In the genomic region with DNA sequence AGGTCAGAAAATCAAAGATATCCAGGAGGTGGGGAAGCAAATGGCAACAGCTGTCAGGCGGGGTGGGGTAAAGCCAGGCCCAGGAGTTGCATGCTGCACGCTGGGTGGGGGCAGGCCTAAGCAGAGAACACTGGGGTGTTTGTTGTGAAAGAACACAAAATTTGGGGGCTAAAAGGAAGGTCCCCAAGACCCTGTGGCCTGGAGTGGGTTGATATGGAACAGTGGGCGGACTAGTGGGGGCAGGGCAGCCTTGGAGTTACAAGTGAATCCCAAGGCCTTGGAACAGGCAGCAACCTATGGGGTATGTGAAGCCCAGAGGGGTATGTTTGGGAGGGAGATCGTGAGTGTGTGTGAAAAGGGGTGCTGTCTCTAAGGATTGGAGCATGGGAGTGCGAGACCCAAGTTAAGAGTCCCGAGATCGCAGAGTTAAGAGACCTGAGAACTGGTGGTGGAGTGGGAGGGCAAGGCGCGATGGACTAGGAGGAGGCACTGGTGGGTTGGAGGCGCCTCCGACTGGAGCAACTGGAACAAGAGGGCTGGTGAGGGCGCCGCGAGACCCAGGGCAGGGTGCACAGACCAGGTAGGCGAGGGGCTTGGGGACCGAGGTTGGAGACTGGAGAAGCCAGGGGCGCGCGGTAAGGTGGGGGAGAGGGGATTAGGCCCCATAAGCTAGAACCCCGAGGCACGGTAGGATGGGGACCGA, we compare ENCODE assay signal across 1 cellular context.
TF ChIP-seq lines count a peak whose summit lies in the region.

No MANE protein-coding gene starts in this region.

TF ChIP-seq in H1, 55 proteins besides CTCF, POLR2A, EP300 and RAD21:
- TF ChIP-seq RBBP5 (IDR thresholded peaks at IDR 0.05; ENCODE audit: borderline replicate concordance, low read depth, low read length) (no peak), CHD1 (IDR thresholded peaks at IDR 0.05; ENCODE audit: low read depth, low read length) (no peak), ZNF274 (IDR thresholded peaks at IDR 0.05; ENCODE audit: borderline replicate concordance, extremely low read depth, low read length) (no peak), MAFK (IDR thresholded peaks at IDR 0.05; ENCODE audit: low read depth, low read length) (no peak)
